In genomic region chr3:128908951-128909350, GRCh38 we compare ENCODE assay signal across 26 cellular contexts.
"Had no signal": no experiment of that assay in that cellular context is flagged by ENCODE, and none has a peak within 500 bp of the region (broad histone marks: within the 10 kb centered on the region; RNA-seq: fewer than 3 reads in every experiment).

No MANE protein-coding gene starts in this region.

- H3K4me1 Mint-ChIP-seq: immature natural killer cell; naive thymus-derived CD8-positive, alpha-beta T cell; nephron; neural crest cell; stimulated activated memory B cell treated with anti-CD40 and anti-IgM and Interleukin-4, amounts not matched to agents 10 μg/mL and 1 μg/mL and 100 μg/mL, for 72 hours; stimulated activated naive CD8-positive, alpha-beta T cell treated with anti-CD3 and anti-CD28 coated beads, Interleukin-15, amount 100 ng/mL, for 72 hours had no signal

- H3K27ac Mint-ChIP-seq: immature natural killer cell; nephron; stimulated activated memory B cell treated with anti-CD40 and anti-IgM and Interleukin-4, amounts not matched to agents 10 μg/mL and 1 μg/mL and 100 μg/mL, for 72 hours; stimulated activated naive CD8-positive, alpha-beta T cell treated with anti-CD3 and anti-CD28 coated beads, Interleukin-15, amount 100 ng/mL, for 72 hours; type B pancreatic cell had no signal

- DNase-seq: hypothalamus; immature natural killer cell; left ventricle myocardium inferior; mesendoderm; midbrain; naive thymus-derived CD8-positive, alpha-beta T cell; nucleus accumbens; pancreas; psoas muscle; stimulated activated CD4-positive, alpha-beta T cell treated with anti-CD3 and anti-CD28 coated beads, Interleukin-1b, Interleukin-23, amount 100 ng/mL, for 48 hours; stimulated activated CD4-positive, alpha-beta T cell treated with anti-CD3 and anti-CD28 coated beads, Interleukin-2, amount 100 ng/mL, for 48 hours; stimulated activated CD4-positive, alpha-beta T cell treated with anti-CD3 and anti-CD28 coated beads, Interleukin-4, amount 100 ng/mL, for 4 hours; stimulated activated CD8-positive, alpha-beta memory T cell treated with anti-CD3 and anti-CD28 coated beads, Interleukin-4, amount 100 ng/mL, for 48 hours; stimulated activated naive CD4-positive, alpha-beta T cell treated with Interleukin-2 at 50 U/mL for 16 hours; stimulated activated naive CD8-positive, alpha-beta T cell treated with anti-CD3 and anti-CD28 coated beads, Interleukin-15, amount 100 ng/mL, for 72 hours; substantia nigra had no signal

- H3K27me3 ChIP-seq: pancreas, right lobe of liver, tibial nerve, vagina had no signal

- H3K4me3 Mint-ChIP-seq: immature natural killer cell; naive thymus-derived CD8-positive, alpha-beta T cell; nephron; neural crest cell; stimulated activated memory B cell treated with anti-CD40 and anti-IgM and Interleukin-4, amounts not matched to agents 10 μg/mL and 1 μg/mL and 100 μg/mL, for 72 hours; stimulated activated naive CD8-positive, alpha-beta T cell treated with anti-CD3 and anti-CD28 coated beads, Interleukin-15, amount 100 ng/mL, for 72 hours; type B pancreatic cell had no signal

- H3K4me1 ChIP-seq: pancreas, psoas muscle, tibial nerve, vagina had no signal

- H3K4me3 ChIP-seq: left ventricle myocardium inferior, lung, pancreas, psoas muscle, right lobe of liver, smooth muscle cell, tibial nerve, vagina had no signal

- ATAC-seq: naive thymus-derived CD8-positive, alpha-beta T cell; pancreas; psoas muscle; right lobe of liver; stimulated activated memory B cell treated with anti-CD40 and anti-IgM and Interleukin-4, amounts not matched to agents 10 μg/mL and 1 μg/mL and 100 μg/mL, for 72 hours; stimulated activated naive CD8-positive, alpha-beta T cell treated with anti-CD3 and anti-CD28 coated beads, Interleukin-15, amount 100 ng/mL, for 72 hours had no signal

- H3K9me3 ChIP-seq: left ventricle myocardium inferior, pancreas, psoas muscle, right lobe of liver, tibial nerve, vagina had no signal

- H3K9me3 Mint-ChIP-seq: immature natural killer cell; naive thymus-derived CD8-positive, alpha-beta T cell; nephron; neural crest cell; stimulated activated memory B cell treated with anti-CD40 and anti-IgM and Interleukin-4, amounts not matched to agents 10 μg/mL and 1 μg/mL and 100 μg/mL, for 72 hours; stimulated activated naive CD8-positive, alpha-beta T cell treated with anti-CD3 and anti-CD28 coated beads, Interleukin-15, amount 100 ng/mL, for 72 hours; type B pancreatic cell had no signal

- H3K27me3 Mint-ChIP-seq: naive thymus-derived CD8-positive, alpha-beta T cell; stimulated activated memory B cell treated with anti-CD40 and anti-IgM and Interleukin-4, amounts not matched to agents 10 μg/mL and 1 μg/mL and 100 μg/mL, for 72 hours; stimulated activated naive CD8-positive, alpha-beta T cell treated with anti-CD3 and anti-CD28 coated beads, Interleukin-15, amount 100 ng/mL, for 72 hours; type B pancreatic cell had no signal

- H3K27ac ChIP-seq: left ventricle myocardium inferior, pancreas, psoas muscle, right lobe of liver, tibial nerve, vagina had no signal

- FAIRE-seq: islet of Langerhans, pancreas had no signal
